In genomic region chr2:222284466-222284865, GRCh38 we compare ENCODE assay signal across 30 cellular contexts. TPM values are rescaled to one million over a fixed set of nuclear protein-coding genes. Genes with fewer than 3 reads are reported as not detected.
"Had no signal": no experiment of that assay in that cellular context is flagged by ENCODE, and none has a peak within 500 bp of the region (broad histone marks: within the 10 kb centered on the region; RNA-seq: fewer than 3 reads in every experiment).

No MANE protein-coding gene starts in this region.

- H3K4me1 ChIP-seq: colonic mucosa, esophagus muscularis mucosa, foreskin keratinocyte, gastroesophageal sphincter, heart left ventricle, prostate gland, sigmoid colon, stomach, thyroid gland had no signal

- ATAC-seq: foreskin keratinocyte; gastroesophageal sphincter; heart left ventricle; left lobe of liver; natural killer cell; right cardiac atrium; stimulated activated effector memory CD8-positive, alpha-beta T cell treated with anti-CD3 and anti-CD28 coated beads, Interleukin-12 subunit alpha, Interleukin-12 subunit beta, amount 100 ng/mL, for 72 hours had no signal

- H3K36me3 Mint-ChIP-seq: memory B cell; stimulated activated effector memory CD8-positive, alpha-beta T cell treated with anti-CD3 and anti-CD28 coated beads, Interleukin-12 subunit alpha, Interleukin-12 subunit beta, amount 100 ng/mL, for 72 hours had no signal

- H3K4me3 ChIP-seq: colonic mucosa, esophagus muscularis mucosa, gastroesophageal sphincter, heart left ventricle, hepatocyte, lung, prostate gland, sigmoid colon, stomach, thyroid gland had no signal

- H3K9me3 ChIP-seq: colonic mucosa, esophagus muscularis mucosa, gastroesophageal sphincter, heart left ventricle, prostate gland, sigmoid colon, stomach, thyroid gland had no signal

- H3K27ac ChIP-seq: colonic mucosa, esophagus muscularis mucosa, foreskin keratinocyte, gastroesophageal sphincter, heart left ventricle, hepatocyte, prostate gland, sigmoid colon, stomach, thyroid gland had no signal

- H3K4me3 Mint-ChIP-seq: dendritic cell treated with granulocyte-macrophage colony-stimulating factor and Interleukin-4, amounts not matched to agents 40 ng/mL and 50 ng/mL, for 4 days; memory B cell; natural killer cell; stimulated activated effector memory CD8-positive, alpha-beta T cell treated with anti-CD3 and anti-CD28 coated beads, Interleukin-12 subunit alpha, Interleukin-12 subunit beta, amount 100 ng/mL, for 72 hours had no signal

- H3K4me1 Mint-ChIP-seq: memory B cell; natural killer cell; stimulated activated effector memory CD8-positive, alpha-beta T cell treated with anti-CD3 and anti-CD28 coated beads, Interleukin-12 subunit alpha, Interleukin-12 subunit beta, amount 100 ng/mL, for 72 hours had no signal

- DNase-seq: colonic mucosa; effector CD8-positive, alpha-beta T cell; foreskin keratinocyte; heart left ventricle; kidney; natural killer cell; right cardiac atrium; sigmoid colon; stimulated activated CD4-positive, alpha-beta T cell treated with anti-CD3 and anti-CD28 coated beads, Interleukin-2, amount 100 ng/mL, for 24 hours; stimulated activated CD4-positive, alpha-beta T cell treated with anti-CD3 and anti-CD28 coated beads, Interleukin-4, amount 100 ng/mL, for 24 hours; stimulated activated naive CD4-positive, alpha-beta T cell treated with Interleukin-2 at 50 U/mL for 16 hours; stomach; thyroid gland; trophoblast cell had no signal

- H3K36me3 ChIP-seq: colonic mucosa, esophagus muscularis mucosa, gastroesophageal sphincter, heart left ventricle, prostate gland, sigmoid colon, stomach, thyroid gland had no signal

- H3K27ac Mint-ChIP-seq: dendritic cell treated with granulocyte-macrophage colony-stimulating factor and Interleukin-4, amounts not matched to agents 40 ng/mL and 50 ng/mL, for 4 days; memory B cell; natural killer cell; stimulated activated effector memory CD8-positive, alpha-beta T cell treated with anti-CD3 and anti-CD28 coated beads, Interleukin-12 subunit alpha, Interleukin-12 subunit beta, amount 100 ng/mL, for 72 hours had no signal

- H3K9me3 Mint-ChIP-seq: dendritic cell treated with granulocyte-macrophage colony-stimulating factor and Interleukin-4, amounts not matched to agents 40 ng/mL and 50 ng/mL, for 4 days; memory B cell; neural crest cell; stimulated activated effector memory CD8-positive, alpha-beta T cell treated with anti-CD3 and anti-CD28 coated beads, Interleukin-12 subunit alpha, Interleukin-12 subunit beta, amount 100 ng/mL, for 72 hours had no signal

RNA-seq across cellular contexts. Expression of gene PAX3, which starts 14.3 kb away (rescaled TPM):
- total RNA-seq: endothelial cell of umbilical vein, epithelial cell of proximal tubule, esophagus muscularis mucosa, fibroblast of lung, foreskin keratinocyte, hepatocyte, kidney, left lobe of liver, liver, lung, natural killer cell, prostate gland, renal cortical epithelial cell, sigmoid colon, stomach, thyroid gland had no signal
- polyA plus RNA-seq: endothelial cell of umbilical vein, fibroblast of lung, foreskin keratinocyte, heart left ventricle, hepatocyte, liver, lung, sigmoid colon, stomach, urinary bladder had no signal
